In genomic region chr10:43029043-43029442, GRCh38 we compare ENCODE assay signal across 26 cellular contexts. TPM values are rescaled to one million over a fixed set of nuclear protein-coding genes. Genes with fewer than 3 reads are reported as not detected.
"Had no signal": no experiment of that assay in that cellular context is flagged by ENCODE, and none has a peak within 500 bp of the region (broad histone marks: within the 10 kb centered on the region; RNA-seq: fewer than 3 reads in every experiment).

No MANE protein-coding gene starts in this region.

- H3K9me3 ChIP-seq: ovary, thyroid gland had no signal

- DNase-seq: naive thymus-derived CD4-positive, alpha-beta T cell; natural killer cell; occipital lobe; ovary; posterior cingulate gyrus; psoas muscle; right lobe of liver; sigmoid colon; small intestine; stimulated activated CD4-positive, alpha-beta T cell treated with anti-CD3 and anti-CD28 coated beads, Interleukin-15, amount 100 ng/mL, for 24 hours; stimulated activated CD4-positive, alpha-beta T cell treated with anti-CD3 and anti-CD28 coated beads, Interleukin-2, amount 100 ng/mL, for 24 hours; stimulated activated CD4-positive, alpha-beta T cell treated with anti-CD3 and anti-CD28 coated beads, Interleukin-2, amount 100 ng/mL, for 48 hours; stimulated activated CD4-positive, alpha-beta T cell treated with anti-CD3 and anti-CD28 coated beads, Interleukin-4, amount 100 ng/mL, for 24 hours; stimulated activated naive B cell treated with anti-CD40 and anti-IgM and Interleukin-4, amounts not matched to agents 10 μg/mL and 1 μg/mL and 100 μg/mL, for 72 hours; stimulated activated naive CD4-positive, alpha-beta T cell treated with Interleukin-2 at 50 U/mL for 16 hours; stomach; thyroid gland; trophoblast cell; upper lobe of left lung; uterus had no signal

- H2AFZ ChIP-seq: neural progenitor cell had no signal

- H3K36me3 ChIP-seq: ovary, right lobe of liver, sigmoid colon, stomach, thoracic aorta, thyroid gland, tibial nerve, upper lobe of left lung, uterus had no signal

- FAIRE-seq: small intestine had no signal

- H3K27me3 ChIP-seq: ovary, right lobe of liver, sigmoid colon, thyroid gland, upper lobe of left lung, uterus had no signal

- H3K4me2 ChIP-seq: neural progenitor cell had no signal

- H3K27ac ChIP-seq: neural progenitor cell, ovary, parathyroid adenoma, psoas muscle, right lobe of liver, sigmoid colon, stomach, thoracic aorta, thyroid gland, tibial nerve, upper lobe of left lung, uterus had no signal

- H3K79me2 ChIP-seq: parathyroid adenoma had no signal

- H3K4me1 ChIP-seq: psoas muscle, sigmoid colon, thyroid gland, tibial nerve, upper lobe of left lung, uterus had no signal

- H3K9ac ChIP-seq: neural progenitor cell, parathyroid adenoma had no signal

- H3K4me3 ChIP-seq: neural progenitor cell, ovary, psoas muscle, right lobe of liver, sigmoid colon, stomach, thoracic aorta, thyroid gland, tibial nerve, upper lobe of left lung, uterus had no signal

- ATAC-seq: naive thymus-derived CD4-positive, alpha-beta T cell; right cardiac atrium; right lobe of liver; stimulated activated effector memory CD8-positive, alpha-beta T cell treated with anti-CD3 and anti-CD28 coated beads, Interleukin-12 subunit alpha, Interleukin-12 subunit beta, amount 100 ng/mL, for 72 hours; stimulated activated naive B cell treated with anti-CD40 and anti-IgM and Interleukin-4, amounts not matched to agents 10 μg/mL and 1 μg/mL and 100 μg/mL, for 72 hours had no signal

RNA-seq across cellular contexts. Expression of gene RET, which starts 47.8 kb away (rescaled TPM):
- polyA plus RNA-seq: naive thymus-derived CD4-positive, alpha-beta T cell had no signal
